23 cellular contexts compared by ENCODE assay signal in the genomic region with DNA sequence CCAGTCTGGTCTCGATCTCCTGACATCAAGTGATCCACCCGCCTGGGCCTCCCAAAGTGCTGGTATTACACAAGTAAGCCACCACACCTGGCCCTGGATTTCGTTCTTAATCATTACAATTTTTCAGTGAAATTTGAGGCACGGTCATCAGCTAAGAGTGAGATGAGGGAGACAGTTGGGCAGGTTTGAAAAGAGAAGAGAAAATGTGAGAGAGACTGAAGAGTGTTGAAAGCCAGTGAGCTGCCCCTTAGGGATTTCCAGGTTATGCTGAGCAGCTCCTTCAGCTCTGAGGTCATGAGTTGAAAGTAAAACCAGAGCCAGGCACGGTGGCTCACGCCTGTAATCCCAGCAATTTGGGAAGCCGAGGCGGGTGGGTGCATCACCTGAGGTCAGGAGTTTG. TPM values are rescaled to one million over a fixed set of nuclear protein-coding genes. Genes with fewer than 3 reads are reported as not detected.
DNase-seq lines count a peak whose midpoint lies in the region; ATAC-seq and TF ChIP-seq lines count a peak whose summit lies in the region.
"Had no signal": no experiment of that assay in that cellular context is flagged by ENCODE, and none has a peak within 500 bp of the region (broad histone marks: within the 10 kb centered on the region; RNA-seq: fewer than 3 reads in every experiment).

No MANE protein-coding gene starts in this region.

- no peaks in the 10 kb centered on the region for H3K79me1 ChIP-seq in mesendoderm (ENCODE audit: low read length)

- no peak overlapping the region for H2BK15ac ChIP-seq in mesendoderm (replicated peaks; ENCODE audit: low read depth)

- H3K4me3 ChIP-seq in GM06990 (replicated peaks; ENCODE audit: low read depth, low read length): no peak overlapping the region
- no peak overlapping the region for H3K4me3 ChIP-seq in Karpas-422 (ENCODE audit: low read length)
- no peak overlapping the region for H3K4me3 ChIP-seq in mesendoderm (ENCODE audit: low read length)
- H3K4me3 ChIP-seq: BLaER1, HAP-1, hepatocyte, uterus had no signal

- no peaks in the 10 kb centered on the region for H3K9me2 ChIP-seq in Karpas-422 (replicated peaks; ENCODE audit: insufficient read depth, low read length)

- H2BK5ac ChIP-seq in mesendoderm (ENCODE audit: low read length): no peak overlapping the region

- H3K23ac ChIP-seq in mesendoderm (ENCODE audit: low read length): no peak overlapping the region

- H3K4me1 ChIP-seq in Karpas-422 (ENCODE audit: low read length): peaks cover 14% of the 10 kb centered on the region
- H3K4me1 ChIP-seq in mesendoderm (ENCODE audit: control insufficient read depth, low read depth, low read length): no peaks in the 10 kb centered on the region
- H3K4me1 ChIP-seq: uterus had no signal

- H4K8ac ChIP-seq in mesendoderm (ENCODE audit: low read depth, low read length): no peak overlapping the region

- no peak for TF ChIP-seq CTCF in GM06990 (IDR thresholded peaks at IDR 0.05; ENCODE audit: insufficient read depth, low read length, poor library complexity, severe bottlenecking)

- DNase-seq in GM06990 (ENCODE audit: extremely low read depth, insufficient read length) (peak; percentile 70), Karpas-422 (peak; percentile 17), NAMALWA (ENCODE audit: low spot score) (no peak), germinal center (ENCODE audit: low spot score) (no peak), mesendoderm (no peak)
- DNase-seq: activated CD4-positive, alpha-beta T cell treated with anti-CD3 and anti-CD28 coated beads for 4 hours; activated CD8-positive, alpha-beta memory T cell treated with anti-CD3 and anti-CD28 coated beads, Interleukin-2, amount 50 U/mL, for 4 hours; activated naive CD8-positive, alpha-beta T cell treated with anti-CD3 and anti-CD28 coated beads, Interleukin-2, amount 10 ng/mL, durations not matched to agents 7 days and 5 days; Caco-2; DMS79 treated with DMSO at 0.1 percent for 48 hours; foreskin melanocyte; left ventricle myocardium superior; NCI-H1417; NCI-H510A treated with DMSO at 0.1 percent for 48 hours; nephron progenitor cell; uterus had no signal

- no peaks in the 10 kb centered on the region for H3K9me3 ChIP-seq in Karpas-422 (ENCODE audit: low read length)
- H3K9me3 ChIP-seq: BLaER1, Caco-2, HAP-1, uterus had no signal

- H2BK120ac ChIP-seq in mesendoderm (ENCODE audit: low read depth, low read length): no peak overlapping the region

- WGBS in mesendoderm (ENCODE audit: extremely low coverage, insufficient coverage, low lambda C conversion rate): no CpG with 5 or more reads among the region's 8 CpGs

- H3K4ac ChIP-seq in mesendoderm (ENCODE audit: low read depth, low read length): no peak overlapping the region

- no peak overlapping the region for H4K5ac ChIP-seq in mesendoderm (ENCODE audit: low read length)

- H3K4me2 ChIP-seq in Karpas-422 (ENCODE audit: low read depth, low read length, poor library complexity, severe bottlenecking) (no peak overlapping the region), mesendoderm (ENCODE audit: low read length) (no peak overlapping the region)
- H3K4me2 ChIP-seq: BLaER1, hepatocyte had no signal

- ATAC-seq in GM18502 (IDR thresholded peaks at IDR 0.05; ENCODE audit: poor library complexity, unreplicated experiment): peak; percentile 30
- peak; percentile 28 for ATAC-seq in GM21515 (IDR thresholded peaks at IDR 0.05; ENCODE audit: unreplicated experiment)
- no peak for ATAC-seq in HG02571 (IDR thresholded peaks at IDR 0.05; ENCODE audit: unreplicated experiment)
- ATAC-seq: esophagus mucosa, left ventricle myocardium superior had no signal

- no peak overlapping the region for H3K9ac ChIP-seq in Karpas-422 (ENCODE audit: low read length)
- H3K9ac ChIP-seq in mesendoderm (ENCODE audit: low read length): no peak overlapping the region
- H3K9ac ChIP-seq: BLaER1 had no signal

- H3K27ac ChIP-seq in Karpas-422 (ENCODE audit: low read length) (no peak overlapping the region), mesendoderm (ENCODE audit: low read depth, low read length) (no peak overlapping the region)
- H3K27ac ChIP-seq: BLaER1, hepatocyte, uterus had no signal

- H4K20me1 ChIP-seq in Karpas-422 (ENCODE audit: insufficient read depth, low read depth, low read length): no peaks in the 10 kb centered on the region
- H4K20me1 ChIP-seq: BLaER1 had no signal

- no peaks in the 10 kb centered on the region for H3K27me3 ChIP-seq in GM06990 (replicated peaks; ENCODE audit: control insufficient read depth, insufficient read depth, low read length)
- no peaks in the 10 kb centered on the region for H3K27me3 ChIP-seq in Karpas-422 (ENCODE audit: low read length)
- H3K27me3 ChIP-seq in mesendoderm (ENCODE audit: insufficient read depth, low read length, poor library complexity): no peaks in the 10 kb centered on the region
- H3K27me3 ChIP-seq: BLaER1, hepatocyte, uterus had no signal

- no peak overlapping the region for H2AFZ ChIP-seq in Karpas-422 (ENCODE audit: low read length)
- H2AFZ ChIP-seq: hepatocyte had no signal

- H3K18ac ChIP-seq in mesendoderm (ENCODE audit: low read length): no peak overlapping the region

- H3K79me2 ChIP-seq in Karpas-422 (ENCODE audit: low read length) (no peaks in the 10 kb centered on the region), mesendoderm (ENCODE audit: control insufficient read depth, insufficient read depth, low read length) (no peaks in the 10 kb centered on the region)
- H3K79me2 ChIP-seq: hepatocyte had no signal

- H2AK5ac ChIP-seq in mesendoderm (ENCODE audit: low read length): no peak overlapping the region

- H3K36me3 ChIP-seq in GM06990 (ENCODE audit: control insufficient read depth, insufficient read depth, low read length): no peaks in the 10 kb centered on the region
- H3K36me3 ChIP-seq in Karpas-422 (ENCODE audit: insufficient read depth, low read length): no peaks in the 10 kb centered on the region
- no peaks in the 10 kb centered on the region for H3K36me3 ChIP-seq in mesendoderm (ENCODE audit: control insufficient read depth, insufficient read depth, low read length)
- H3K36me3 ChIP-seq: BLaER1, HAP-1, uterus had no signal

- H3K56ac ChIP-seq in mesendoderm (ENCODE audit: low read length): no peak overlapping the region

RNA-seq across cellular contexts. Expression of gene UPF2, which starts 5.9 kb away (rescaled TPM):
- total RNA-seq in Karpas-422 (2014; rRNA removed; shearing (Covaris generic); ENCODE audit: low replicate concordance): 19.1 and 23.4 TPM in 2 replicates
- polyA plus RNA-seq in mesendoderm (2013, experiment 1 of 2): 35.0 TPM
- 35.6 TPM for polyA plus RNA-seq in mesendoderm (2013, experiment 2 of 2)

RNA-seq across cellular contexts. Expression of gene DHTKD1, which starts 20.2 kb away (rescaled TPM):
- total RNA-seq in Karpas-422 (2014; rRNA removed; shearing (Covaris generic); ENCODE audit: low replicate concordance): 20.6 and 27.3 TPM in 2 replicates
- 13.2 TPM for polyA plus RNA-seq in mesendoderm (2013, experiment 1 of 2)
- polyA plus RNA-seq in mesendoderm (2013, experiment 2 of 2): 12.9 TPM

Comparison
In these comparisons a context has a peak if more than half of its experiments do, and no peak if none do; other contexts are left out.
1. DNase-seq: peak in GM06990 (single experiment) and Karpas-422 (single experiment); none in NAMALWA (single experiment), germinal center (single experiment) and mesendoderm (single experiment).